ENCODE assay signal across 15 cellular contexts in the genomic region with DNA sequence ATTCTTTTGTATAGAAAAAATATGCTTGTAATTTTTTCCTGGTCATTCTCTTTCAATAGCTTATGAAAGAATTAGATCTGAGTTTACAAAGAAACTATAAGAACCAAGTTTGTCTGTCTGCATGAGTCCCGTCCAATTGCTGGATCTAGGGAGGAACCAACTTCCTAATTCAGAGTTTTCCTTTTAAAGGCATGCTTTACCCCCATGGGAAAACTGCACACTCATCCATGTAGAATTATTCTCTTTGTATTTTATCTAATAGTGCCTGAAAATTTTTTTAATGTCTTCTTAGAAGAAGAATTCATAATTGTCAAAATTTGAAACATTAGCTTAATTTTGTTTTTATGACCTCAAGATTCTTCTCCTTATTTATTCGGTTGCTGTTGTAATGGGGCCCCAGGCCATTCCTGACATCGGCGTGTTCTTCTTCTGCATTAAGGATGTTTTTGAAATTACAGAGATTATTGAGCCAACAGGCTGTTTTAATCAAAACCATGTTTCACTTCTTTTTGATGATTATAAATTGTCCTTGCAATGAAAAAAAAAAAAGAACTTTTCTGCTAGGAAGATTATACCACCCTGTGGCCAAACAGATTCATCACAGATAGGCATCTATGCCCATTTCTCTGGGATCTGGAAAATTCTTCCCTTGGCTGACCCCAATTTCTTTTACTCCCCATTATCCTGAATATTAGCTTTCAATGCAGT.
A peak's percentile ranks its signal among the peaks of the same experiment; 100 is the strongest.
DNase-seq lines count a peak whose midpoint lies in the region; ATAC-seq, FAIRE-seq and TF ChIP-seq lines count a peak whose summit lies in the region.
"Had no signal": no experiment of that assay in that cellular context is flagged by ENCODE, and none has a peak within 500 bp of the region (broad histone marks: within the 10 kb centered on the region; RNA-seq: fewer than 3 reads in every experiment).

No MANE protein-coding gene starts in this region.

- H2AK5ac ChIP-seq in H1 (ENCODE audit: low read depth, low read length), result no peak overlapping the region

- peak; percentile 48 for DNase-seq in AG20443 (ENCODE audit: low spot score)
- DNase-seq in H1 (ENCODE audit: low read depth in 1 of 2, low spot score in 2 of 2), result no peak
- DNase-seq in activated CD4-positive, alpha-beta T cell treated with anti-CD3 and anti-CD28 coated beads for 48 hours, result no peak
- no peak for DNase-seq in NCI-H187 treated with DMSO at 0.1 percent for 48 hours (lab: John Stamatoyannopoulos, UW)
- DNase-seq: kidney; NCI-H748 treated with DMSO at 0.1 percent for 48 hours; nucleus accumbens; stimulated activated CD4-positive, alpha-beta T cell treated with anti-CD3 and anti-CD28 coated beads, Interleukin-2, amount 100 ng/mL, for 48 hours; WERI-Rb-1 had no signal

- no peak for TF ChIP-seq POLR2A in H1 (IDR thresholded peaks at IDR 0.05; ENCODE audit: control extremely low read depth in 1 of 2, low read depth in 2 of 2, low read length in 2 of 2)

- no peak overlapping the region for H2BK12ac ChIP-seq in H1 (ENCODE audit: low read depth, low read length)

- no peaks in the 10 kb centered on the region for H3K79me2 ChIP-seq in H1 (ENCODE audit: control insufficient read depth in 1 of 2, insufficient read depth in 2 of 2, low read length in 2 of 2)

- H3K9me3 ChIP-seq in H1 (ENCODE audit: insufficient read depth in 2 of 2, low read depth in 1 of 2, low read length in 1 of 2), result no peaks in the 10 kb centered on the region
- H3K9me3 ChIP-seq: BLaER1, suprapubic skin had no signal

- H3K18ac ChIP-seq in H1 (ENCODE audit: extremely low read depth, low read length), result no peak overlapping the region

- no peak overlapping the region for H3K4ac ChIP-seq in H1 (replicated peaks; ENCODE audit: insufficient read length, low read depth, low read length)

- no peak overlapping the region for H3K27ac ChIP-seq in H1 (ENCODE audit: low read depth, low read length)
- H3K27ac ChIP-seq: BLaER1, suprapubic skin, WERI-Rb-1 had no signal

- ATAC-seq in HG03521 (IDR thresholded peaks at IDR 0.05; ENCODE audit: unreplicated experiment) (no peak), GM18511 (IDR thresholded peaks at IDR 0.05; ENCODE audit: unreplicated experiment) (no peak)

- no peaks in the 10 kb centered on the region for H3K4me1 ChIP-seq in H1 (replicated peaks in 1 of 4; ENCODE audit: control insufficient read depth in 3 of 4, insufficient read depth in 4 of 4, low read length in 3 of 4)
- H3K4me1 ChIP-seq: BLaER1, suprapubic skin had no signal

- no peak for FAIRE-seq in H1 (lab: Jason Lieb, UNC)
- FAIRE-seq: kidney had no signal

- 95% methylated on average over 4 of the region's 4 CpGs; no CpG with 5 or more reads in 1 of the 2 experiments for WGBS in H1 (ENCODE audit: extremely low coverage in 1 of 2, insufficient coverage in 1 of 2, insufficient read length in 1 of 2, insufficient replicate concordance in 2 of 2, low coverage in 1 of 2, low lambda C conversion rate in 2 of 2, missing lambda C conversion rate in 1 of 2), 2 experiments

- H3K36me3 ChIP-seq in H1 (ENCODE audit: control insufficient read depth in 2 of 4, insufficient read depth in 4 of 4, low read length in 3 of 4), result no peaks in the 10 kb centered on the region
- H3K36me3 ChIP-seq: BLaER1, suprapubic skin, WERI-Rb-1 had no signal

- TF ChIP-seq CTCF in LNCAP (IDR thresholded peaks at IDR 0.05), result 0 out of 2 replicates have a peak, but pooled peaks have one; percentile 20
- TF ChIP-seq CTCF in H1 (IDR thresholded peaks at IDR 0.05; ENCODE audit: control extremely low read depth in 1 of 3, insufficient read depth in 1 of 3, low read depth in 1 of 3, low read length in 3 of 3), result no peak
- TF ChIP-seq CTCF in nephron (IDR thresholded peaks at IDR 0.05; ENCODE audit: unreplicated experiment in 3 of 3), result peak; percentile 27 to 32 (median 28)

- no peaks in the 10 kb centered on the region for H3K23me2 ChIP-seq in H1 (ENCODE audit: low read depth, low read length)

- peaks cover 2% of the 10 kb centered on the region for H3K9me3 Mint-ChIP-seq in nephron

- H3K14ac ChIP-seq in H1 (ENCODE audit: insufficient read length), result no peak overlapping the region

- H3K79me1 ChIP-seq in H1 (ENCODE audit: low read depth, low read length), result no peaks in the 10 kb centered on the region

- no peak overlapping the region for H3K9ac ChIP-seq in H1 (replicated peaks in 1 of 4; ENCODE audit: extremely low read depth in 1 of 4, low read depth in 3 of 4, low read length in 3 of 4)
- H3K9ac ChIP-seq: BLaER1 had no signal

- no peak overlapping the region for H3K4me2 ChIP-seq in H1 (ENCODE audit: insufficient read depth in 1 of 2, low read depth in 2 of 2, low read length in 2 of 2)
- H3K4me2 ChIP-seq: BLaER1 had no signal

- CTCF ChIA-PET in H1 (lab: Charles Lee; ENCODE audit: partially characterized antibody), result interaction anchor here (0.6 to 1.6 kb wide), 5 partner anchors 53 to 444 kb away, joined by 3 to 7 read pairs (median 4); no protein-coding TSS in a partner anchor

- peaks cover 0 to 1% of the 10 kb centered on the region in 2 experiments for H4K20me1 ChIP-seq in H1 (replicated peaks in 1 of 2; ENCODE audit: control insufficient read depth in 1 of 2, insufficient read depth in 2 of 2, low read length in 2 of 2)
- H4K20me1 ChIP-seq: BLaER1 had no signal

- peaks cover 56% of the 10 kb centered on the region for H3K4me1 Mint-ChIP-seq in nephron

- no peak overlapping the region for H2BK20ac ChIP-seq in H1 (ENCODE audit: low read length)

- H2BK5ac ChIP-seq in H1 (ENCODE audit: low read depth, low read length), result no peak overlapping the region

- H2BK15ac ChIP-seq in H1 (ENCODE audit: low read length), result no peak overlapping the region

- no peak overlapping the region for H2AFZ ChIP-seq in H1 (ENCODE audit: low read length)

- TF ChIP-seq RAD21 in H1 (IDR thresholded peaks at IDR 0.05 in 1 of 2, conservative IDR thresholded peaks at IDR 0.05 in 1 of 2; ENCODE audit: low read depth in 2 of 2, low read length in 2 of 2), result peak; percentile 33 to 37; a peak in 3 of 4 replicates

- POLR2A ChIA-PET in H1 (lab: Charles Lee; ENCODE audit: partially characterized antibody), result no interaction called here

- H3K27ac Mint-ChIP-seq in nephron, result peak overlapping the region; percentile 77 to 94 (median 80)

- no peaks in the 10 kb centered on the region for H3K27me3 ChIP-seq in H1 (replicated peaks in 1 of 4; ENCODE audit: control insufficient read depth in 3 of 4, extremely low read depth in 1 of 4, insufficient read depth in 3 of 4, low read length in 3 of 4)
- H3K27me3 ChIP-seq: BLaER1, suprapubic skin had no signal

- H3K27me3 Mint-ChIP-seq in nephron (ENCODE audit: low read depth), result no peaks in the 10 kb centered on the region

- peak overlapping the region in 1 of 3 experiments; percentile 43 for H3K4me3 Mint-ChIP-seq in nephron

- no peak overlapping the region for H4K8ac ChIP-seq in H1 (ENCODE audit: extremely low read depth, insufficient read depth, low read length)

- H3K4me3 ChIP-seq in H1 (ENCODE audit: extremely low read depth in 1 of 4, insufficient read depth in 2 of 4, low read depth in 3 of 4, low read length in 4 of 4), result no peak overlapping the region
- H3K4me3 ChIP-seq: BLaER1, suprapubic skin had no signal

- TF ChIP-seq EP300 in H1 (IDR thresholded peaks at IDR 0.05; ENCODE audit: borderline replicate concordance in 1 of 2, low read depth in 2 of 2, low read length in 2 of 2), result no peak

- H3K23ac ChIP-seq in H1 (ENCODE audit: insufficient read length), result no peak overlapping the region

- H4K91ac ChIP-seq in H1 (replicated peaks; ENCODE audit: insufficient read length, low read length), result no peak overlapping the region

- H3K36me3 Mint-ChIP-seq in nephron (ENCODE audit: low read depth), result peaks cover 23% of the 10 kb centered on the region

- H3K56ac ChIP-seq in H1 (replicated peaks; ENCODE audit: insufficient read length, low read depth, low read length), result no peak overlapping the region

- H2BK120ac ChIP-seq in H1 (replicated peaks; ENCODE audit: low read depth, low read length), result no peak overlapping the region

- H4K5ac ChIP-seq in H1 (ENCODE audit: insufficient read length, low read depth, low read length), result no peak overlapping the region

TF ChIP-seq in H1, 55 proteins besides CTCF, POLR2A, EP300 and RAD21 (continues in another document):
- TF ChIP-seq ZNF274 (IDR thresholded peaks at IDR 0.05; ENCODE audit: borderline replicate concordance, extremely low read depth, low read length) (no peak), NANOG (IDR thresholded peaks at IDR 0.05; ENCODE audit: insufficient read depth, low read depth, low read length, poor library complexity, severe bottlenecking) (no peak), POU5F1 (IDR thresholded peaks at IDR 0.05; ENCODE audit: low read depth, low read length) (no peak), NRF1 (IDR thresholded peaks at IDR 0.05; ENCODE audit: low read depth, low read length) (no peak), BRCA1 (IDR thresholded peaks at IDR 0.05; ENCODE audit: low read depth, low read length) (no peak), CREB1 (IDR thresholded peaks at IDR 0.05) (no peak), RXRA (IDR thresholded peaks at IDR 0.05; ENCODE audit: insufficient read depth, low read depth, low read length) (no peak), KDM5A (IDR thresholded peaks at IDR 0.05; ENCODE audit: low read length) (no peak), CEBPB (IDR thresholded peaks at IDR 0.05; ENCODE audit: low read depth, low read length) (no peak), TAF7 (optimal IDR thresholded peaks at IDR 0.05; ENCODE audit: borderline replicate concordance, low read depth, low read length) (no peak), SIN3A (conservative IDR thresholded peaks at IDR 0.05 in 1 of 2, IDR thresholded peaks at IDR 0.05 in 1 of 2; ENCODE audit: low read depth in 1 of 2, low read length in 2 of 2) (no peak), HDAC2 (IDR thresholded peaks at IDR 0.05; ENCODE audit: borderline replicate concordance in 1 of 2, low read depth in 2 of 2, low read length in 2 of 2) (no peak)
- TF ChIP-seq, protein P1, sequence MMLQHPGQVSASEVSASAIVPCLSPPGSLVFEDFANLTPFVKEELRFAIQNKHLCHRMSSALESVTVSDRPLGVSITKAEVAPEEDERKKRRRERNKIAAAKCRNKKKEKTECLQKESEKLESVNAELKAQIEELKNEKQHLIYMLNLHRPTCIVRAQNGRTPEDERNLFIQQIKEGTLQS (IDR thresholded peaks at IDR 0.05; ENCODE audit: insufficient read depth, low read depth, low read length), result no peak
- TF ChIP-seq, protein P2, sequence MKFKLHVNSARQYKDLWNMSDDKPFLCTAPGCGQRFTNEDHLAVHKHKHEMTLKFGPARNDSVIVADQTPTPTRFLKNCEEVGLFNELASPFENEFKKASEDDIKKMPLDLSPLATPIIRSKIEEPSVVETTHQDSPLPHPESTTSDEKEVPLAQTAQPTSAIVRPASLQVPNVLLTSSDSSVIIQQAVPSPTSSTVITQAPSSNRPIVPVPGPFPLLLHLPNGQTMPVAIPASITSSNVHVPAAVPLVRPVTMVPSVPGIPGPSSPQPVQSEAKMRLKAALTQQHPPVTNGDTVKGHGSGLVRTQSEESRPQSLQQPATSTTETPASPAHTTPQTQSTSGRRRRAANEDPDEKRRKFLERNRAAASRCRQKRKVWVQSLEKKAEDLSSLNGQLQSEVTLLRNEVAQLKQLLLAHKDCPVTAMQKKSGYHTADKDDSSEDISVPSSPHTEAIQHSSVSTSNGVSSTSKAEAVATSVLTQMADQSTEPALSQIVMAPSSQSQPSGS (IDR thresholded peaks at IDR 0.05; ENCODE audit: low read length), result no peak

Comparison
In these comparisons a context has a peak if more than half of its experiments do, and no peak if none do; other contexts are left out.
1. CTCF ChIP-seq: peak in LNCAP (single experiment) and nephron (3 of 3); none in H1 (0 of 3).